1 cellular context compared by ENCODE assay signal in genomic region chr3:186493507-186493906, GRCh38.
A peak's percentile ranks its signal among the peaks of the same experiment; 100 is the strongest.
TF ChIP-seq lines count a peak whose summit lies in the region.

No MANE protein-coding gene starts in this region.

TF ChIP-seq in IMR-90, 13 proteins besides CTCF, POLR2A, EP300 and RAD21:
- peak; percentile 49; the same call in 1 of the 2 replicates for TF ChIP-seq CEBPB (IDR thresholded peaks at IDR 0.05; ENCODE audit: low read depth, low read length)
- TF ChIP-seq, protein P1, sequence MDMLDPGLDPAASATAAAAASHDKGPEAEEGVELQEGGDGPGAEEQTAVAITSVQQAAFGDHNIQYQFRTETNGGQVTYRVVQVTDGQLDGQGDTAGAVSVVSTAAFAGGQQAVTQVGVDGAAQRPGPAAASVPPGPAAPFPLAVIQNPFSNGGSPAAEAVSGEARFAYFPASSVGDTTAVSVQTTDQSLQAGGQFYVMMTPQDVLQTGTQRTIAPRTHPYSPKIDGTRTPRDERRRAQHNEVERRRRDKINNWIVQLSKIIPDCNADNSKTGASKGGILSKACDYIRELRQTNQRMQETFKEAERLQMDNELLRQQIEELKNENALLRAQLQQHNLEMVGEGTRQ (IDR thresholded peaks at IDR 0.05; ENCODE audit: low read depth, low read length): no peak
